In the genomic region with DNA sequence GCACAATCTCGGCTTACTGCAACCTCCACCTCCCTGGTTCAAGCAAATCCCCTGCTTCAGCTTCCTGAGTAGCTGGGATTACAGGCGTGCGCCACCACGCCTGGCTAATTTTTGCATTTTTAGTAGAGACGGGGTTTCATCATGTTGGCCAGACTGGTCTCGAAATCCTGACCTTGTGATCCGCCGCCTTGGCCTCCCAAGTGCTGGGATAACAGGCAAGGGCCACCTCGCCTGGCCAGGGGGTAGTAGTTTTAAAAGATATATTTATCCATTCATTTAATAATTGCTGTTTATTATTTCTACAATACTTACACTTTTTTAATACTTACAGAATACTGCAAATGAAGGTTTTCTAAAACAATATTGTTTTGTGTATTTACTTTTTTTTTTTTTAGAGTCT, we compare ENCODE assay signal across 19 cellular contexts. TPM values are rescaled to one million over a fixed set of nuclear protein-coding genes. Genes with fewer than 3 reads are reported as not detected.
DNase-seq lines count a peak whose midpoint lies in the region; TF ChIP-seq lines count a peak whose summit lies in the region.
"Had no signal": no experiment of that assay in that cellular context is flagged by ENCODE, and none has a peak within 500 bp of the region (broad histone marks: within the 10 kb centered on the region; RNA-seq: fewer than 3 reads in every experiment).

No MANE protein-coding gene starts in this region.

- TF ChIP-seq CTCF in chondrocyte (IDR thresholded peaks at IDR 0.05) (no peak), sigmoid colon (IDR thresholded peaks at IDR 0.05) (no peak), nephron progenitor cell (IDR thresholded peaks at IDR 0.05) (no peak)

- H3K4me3 ChIP-seq in sigmoid colon: no peak overlapping the region
- H3K4me3 ChIP-seq: A549; BLaER1 treated with 17β-estradiol and CSF1 and Interleukin-3, amounts not matched to agents 10 nM and 100 nM had no signal

- H3K27ac Mint-ChIP-seq in chondrocyte (ENCODE audit: unreplicated experiment) (no peak overlapping the region), nephron progenitor cell (no peak overlapping the region)
- H3K27ac Mint-ChIP-seq: B cell; CD4-positive, alpha-beta T cell; CD8-positive, alpha-beta T cell had no signal

- TF ChIP-seq EP300 in sigmoid colon (IDR thresholded peaks at IDR 0.05): no peak

- no peak for TF ChIP-seq POLR2A in sigmoid colon (IDR thresholded peaks at IDR 0.05)

- peaks cover 6% of the 10 kb centered on the region for H3K9me3 Mint-ChIP-seq in chondrocyte (ENCODE audit: low read depth)
- H3K9me3 Mint-ChIP-seq in nephron progenitor cell: peaks cover 9% of the 10 kb centered on the region
- H3K9me3 Mint-ChIP-seq: CD4-positive, alpha-beta T cell; CD8-positive, alpha-beta T cell had no signal

- H3K4me1 Mint-ChIP-seq in chondrocyte (ENCODE audit: low read depth): no peaks in the 10 kb centered on the region
- no peaks in the 10 kb centered on the region for H3K4me1 Mint-ChIP-seq in nephron progenitor cell
- H3K4me1 Mint-ChIP-seq: B cell had no signal

- no peaks in the 10 kb centered on the region for H3K36me3 ChIP-seq in sigmoid colon
- H3K36me3 ChIP-seq: BLaER1 treated with 17β-estradiol and CSF1 and Interleukin-3, amounts not matched to agents 10 nM and 100 nM had no signal

- H3K27me3 Mint-ChIP-seq in chondrocyte (ENCODE audit: low read depth): no peaks in the 10 kb centered on the region
- peaks cover 9% of the 10 kb centered on the region for H3K27me3 Mint-ChIP-seq in nephron progenitor cell (ENCODE audit: low read depth, poor library complexity)
- H3K27me3 Mint-ChIP-seq: B cell; CD4-positive, alpha-beta T cell had no signal

- intact Hi-C loops in sigmoid colon (cut with DNase I): no loop called here

- H3K36me3 Mint-ChIP-seq in chondrocyte (ENCODE audit: low read depth) (no peaks in the 10 kb centered on the region), nephron progenitor cell (ENCODE audit: low read depth) (no peaks in the 10 kb centered on the region)
- H3K36me3 Mint-ChIP-seq: CD8-positive, alpha-beta T cell had no signal

- peak; percentile 13 for DNase-seq in activated CD8-positive, alpha-beta memory T cell treated with anti-CD3 and anti-CD28 coated beads, Interleukin-2, amount 50 U/mL, for 48 hours
- DNase-seq in activated CD8-positive, alpha-beta memory T cell treated with anti-CD3 and anti-CD28 coated beads for 24 hours: no peak
- DNase-seq in chondrocyte (ENCODE audit: low spot score) (peak; percentile 10), sigmoid colon (peak; percentile 21), OCI-M2 (lab: John Stamatoyannopoulos, UW; ENCODE audit: unreplicated experiment) (no peak), nephron progenitor cell (no peak), NCI-H345 (lab: John Stamatoyannopoulos, UW) (no peak)
- DNase-seq: AML-193; Calu3; CD4-positive, alpha-beta T cell; CD8-positive, alpha-beta T cell; DMS79 treated with DMSO at 0.1 percent for 48 hours; GF-D8 had no signal

- no peaks in the 10 kb centered on the region for H3K4me1 ChIP-seq in sigmoid colon
- H3K4me1 ChIP-seq: A549; BLaER1 treated with 17β-estradiol and CSF1 and Interleukin-3, amounts not matched to agents 10 nM and 100 nM; Caco-2 had no signal

- no peaks in the 10 kb centered on the region for H3K27me3 ChIP-seq in sigmoid colon
- H3K27me3 ChIP-seq: BLaER1 treated with 17β-estradiol and CSF1 and Interleukin-3, amounts not matched to agents 10 nM and 100 nM had no signal

- H3K4me3 Mint-ChIP-seq in chondrocyte (ENCODE audit: unreplicated experiment) (no peak overlapping the region), nephron progenitor cell (no peak overlapping the region)
- H3K4me3 Mint-ChIP-seq: B cell; CD4-positive, alpha-beta T cell; CD8-positive, alpha-beta T cell had no signal

- no peak overlapping the region for H3K27ac ChIP-seq in sigmoid colon
- H3K27ac ChIP-seq: 22Rv1; A549; BLaER1 treated with 17β-estradiol and CSF1 and Interleukin-3, amounts not matched to agents 10 nM and 100 nM; C4-2B had no signal

- no peaks in the 10 kb centered on the region for H3K9me3 ChIP-seq in sigmoid colon
- H3K9me3 ChIP-seq: Caco-2 had no signal

- 78 to 95% methylated on average over 9 of the region's 9 CpGs for WGBS in sigmoid colon, 2 donors

RNA-seq across cellular contexts. Expression of gene DDX27, which starts 15.5 kb away (rescaled TPM):
- total RNA-seq in chondrocyte: 23.3 to 25.9 TPM (median 23.7 TPM) in 3 replicates
- 10 to 100 TPM; 23.5 to 28.2 (median 27.8) TPM for total RNA-seq in sigmoid colon
- 10 to 100 TPM; 16.8 to 40.4 (median 22.2) TPM for polyA plus RNA-seq in sigmoid colon

RNA-seq across cellular contexts. Expression of gene STAU1, which starts 15.6 kb away (rescaled TPM):
- total RNA-seq in chondrocyte (76.8 to 77.6 TPM (median 77.2 TPM) in 3 replicates), sigmoid colon (100 to 1,000 TPM in 1 of 4 donors, 10 to 100 TPM in 3; 82.8 to 110 (median 92.7) TPM)
- 10 to 100 TPM; 51.9 to 66.1 (median 58.3) TPM for polyA plus RNA-seq in sigmoid colon

Comparison
In these comparisons a context has a peak if more than half of its experiments do, and no peak if none do; other contexts are left out.
1. DNase-seq: peak in activated CD8-positive, alpha-beta memory T cell treated with anti-CD3 and anti-CD28 coated beads, Interleukin-2, amount 50 U/mL, for 48 hours (single experiment), chondrocyte (single experiment) and sigmoid colon (single experiment); none in activated CD8-positive, alpha-beta memory T cell treated with anti-CD3 and anti-CD28 coated beads for 24 hours (single experiment), OCI-M2 (single experiment), nephron progenitor cell (single experiment) and NCI-H345 (single experiment).